Comparison of ENCODE assay signal across 17 cellular contexts in the genomic region with DNA sequence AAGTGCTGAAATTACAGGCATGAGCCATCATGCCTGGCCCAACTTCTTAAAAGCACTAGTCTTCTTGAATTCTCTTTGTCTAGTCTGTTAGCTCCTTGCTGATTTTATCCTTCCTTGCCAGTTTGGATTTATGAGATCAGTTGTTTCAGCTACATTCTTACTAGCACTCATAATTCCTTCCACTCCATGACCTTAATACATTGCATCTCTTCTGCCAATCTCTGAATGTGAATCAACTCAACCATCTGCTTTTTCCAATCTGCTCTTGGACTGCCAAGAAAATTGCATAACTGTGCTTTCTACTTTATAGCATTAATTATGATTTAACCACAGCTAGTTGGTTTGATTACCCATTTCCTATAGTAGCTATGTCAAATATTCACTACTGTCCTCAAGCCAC. TPM values are rescaled to one million over a fixed set of nuclear protein-coding genes. Genes with fewer than 3 reads are reported as not detected.
A peak's percentile ranks its signal among the peaks of the same experiment; 100 is the strongest.
DNase-seq lines count a peak whose midpoint lies in the region; ATAC-seq and TF ChIP-seq lines count a peak whose summit lies in the region.
"Had no signal": no experiment of that assay in that cellular context is flagged by ENCODE, and none has a peak within 500 bp of the region (broad histone marks: within the 10 kb centered on the region; RNA-seq: fewer than 3 reads in every experiment).

No MANE protein-coding gene starts in this region.

- peak overlapping the region in 4 of 5 experiments; percentile 14 to 92 (median 60) for H3K27ac Mint-ChIP-seq in brain
- H3K27ac Mint-ChIP-seq: activated CD8-positive, alpha-beta memory T cell treated with anti-CD3 and anti-CD28 coated beads, Interleukin-2, amount 10 ng/mL, durations not matched to agents 7 days and 5 days; H9; naive thymus-derived CD8-positive, alpha-beta T cell; T-cell had no signal

- peak overlapping the region in 1 of 2 donors; percentile 49 for H3K27ac ChIP-seq in right atrium auricular region
- H3K27ac ChIP-seq: hepatocyte, upper lobe of right lung had no signal

- peaks cover 0 to 6% of the 10 kb centered on the region in 2 donors for H3K9me3 ChIP-seq in right atrium auricular region
- H3K9me3 ChIP-seq: upper lobe of right lung had no signal

- TF ChIP-seq CTCF in right atrium auricular region (IDR thresholded peaks at IDR 0.05) (no peak), brain (conservative IDR thresholded peaks at IDR 0.05) (no peak)

- H3K4me3 ChIP-seq in right atrium auricular region: no peak overlapping the region
- H3K4me3 ChIP-seq: hepatocyte, upper lobe of right lung had no signal

- no peaks in the 10 kb centered on the region for H3K36me3 ChIP-seq in right atrium auricular region
- H3K36me3 ChIP-seq: upper lobe of right lung had no signal

- H3K4me3 Mint-ChIP-seq in brain: peak overlapping the region in 1 of 5 experiments; percentile 1
- H3K4me3 Mint-ChIP-seq: activated CD8-positive, alpha-beta memory T cell treated with anti-CD3 and anti-CD28 coated beads, Interleukin-2, amount 10 ng/mL, durations not matched to agents 7 days and 5 days; H9; naive thymus-derived CD8-positive, alpha-beta T cell; T-cell had no signal

- no peaks in the 10 kb centered on the region for H3K4me1 ChIP-seq in right atrium auricular region
- H3K4me1 ChIP-seq: upper lobe of right lung had no signal

- no peak for DNase-seq in Right ventricle myocardium superior
- no peak for DNase-seq in right atrium auricular region (ENCODE audit: low spot score)
- DNase-seq in left ventricle myocardium superior: no peak
- no peak for DNase-seq in effector CD8-positive, alpha-beta T cell (lab: John Stamatoyannopoulos, UW)
- no peak for DNase-seq in kidney glomerular epithelial cell (lab: John Stamatoyannopoulos, UW)
- DNase-seq: activated CD8-positive, alpha-beta memory T cell treated with anti-CD3 and anti-CD28 coated beads, Interleukin-2, amount 10 ng/mL, durations not matched to agents 7 days and 5 days; H9; naive thymus-derived CD8-positive, alpha-beta T cell; NCI-H1417; T-cell; upper lobe of right lung had no signal

- H3K27me3 ChIP-seq in right atrium auricular region: no peaks in the 10 kb centered on the region
- H3K27me3 ChIP-seq: hepatocyte, upper lobe of right lung had no signal

- H3K36me3 Mint-ChIP-seq in brain: peaks cover 73% of the 10 kb centered on the region

- peaks cover 11% of the 10 kb centered on the region for H3K4me1 Mint-ChIP-seq in brain
- H3K4me1 Mint-ChIP-seq: activated CD8-positive, alpha-beta memory T cell treated with anti-CD3 and anti-CD28 coated beads, Interleukin-2, amount 10 ng/mL, durations not matched to agents 7 days and 5 days; H9; T-cell had no signal

- H3K27me3 Mint-ChIP-seq in brain: peaks cover 3% of the 10 kb centered on the region
- H3K27me3 Mint-ChIP-seq: activated CD8-positive, alpha-beta memory T cell treated with anti-CD3 and anti-CD28 coated beads, Interleukin-2, amount 10 ng/mL, durations not matched to agents 7 days and 5 days; naive thymus-derived CD8-positive, alpha-beta T cell; T-cell had no signal

- intact Hi-C loops in Right ventricle myocardium superior (cut with DNase I): no loop called here
- intact Hi-C loops in left ventricle myocardium superior (cut with micrococcal nuclease): no loop called here

- ATAC-seq in Right ventricle myocardium superior (ENCODE audit: poor library complexity): peak; percentile 82
- peak; percentile 87 for ATAC-seq in left ventricle myocardium superior
- ATAC-seq in HG02678 (IDR thresholded peaks at IDR 0.05; ENCODE audit: unreplicated experiment): no peak
- ATAC-seq in HG03139 (IDR thresholded peaks at IDR 0.05; ENCODE audit: unreplicated experiment): no peak
- ATAC-seq: activated CD8-positive, alpha-beta memory T cell treated with anti-CD3 and anti-CD28 coated beads, Interleukin-2, amount 10 ng/mL, durations not matched to agents 7 days and 5 days; naive thymus-derived CD8-positive, alpha-beta T cell; Panc1; T-cell; upper lobe of right lung had no signal

- peaks cover 19 to 54% (median 32%) of the 10 kb centered on the region in 5 experiments for H3K9me3 Mint-ChIP-seq in brain

RNA-seq across cellular contexts. Expression of gene HEATR5A, which starts 14.9 kb away (rescaled TPM):
- total RNA-seq in Right ventricle myocardium superior (47.8 TPM), right atrium auricular region (10 to 100 TPM; 29.0 to 29.3 TPM), left ventricle myocardium superior (46.8 TPM)
- 6.7 TPM for polyA plus RNA-seq in brain (ENCODE audit: insufficient read depth, low read depth, low replicate concordance)

RNA-seq across cellular contexts. Expression of gene DTD2, which starts 22.0 kb away (rescaled TPM):
- total RNA-seq in Right ventricle myocardium superior (7.0 TPM), right atrium auricular region (10 to 100 TPM; 10.5 to 18.3 TPM), left ventricle myocardium superior (8.4 TPM)
- polyA plus RNA-seq in brain (ENCODE audit: insufficient read depth, low read depth, low replicate concordance): 7.6 TPM

RNA-seq across cellular contexts. Expression of gene GPR33, which starts 52.6 kb away (rescaled TPM):
- total RNA-seq in Right ventricle myocardium superior: not detected
- total RNA-seq in right atrium auricular region: not detected
- not detected for polyA plus RNA-seq in brain (ENCODE audit: insufficient read depth, low read depth, low replicate concordance)
- total RNA-seq in left ventricle myocardium superior: not detected
- total RNA-seq: activated CD8-positive, alpha-beta memory T cell treated with anti-CD3 and anti-CD28 coated beads, Interleukin-2, amount 10 ng/mL, durations not matched to agents 7 days and 5 days; H9; hepatocyte; naive thymus-derived CD8-positive, alpha-beta T cell; renal cortical epithelial cell; T-cell; upper lobe of right lung had no signal
- polyA plus RNA-seq: hepatocyte; naive thymus-derived CD8-positive, alpha-beta T cell had no signal

Comparison
In these comparisons a context has a peak if more than half of its experiments do, and no peak if none do; other contexts are left out.
1. ATAC-seq: peak in Right ventricle myocardium superior (single experiment) and left ventricle myocardium superior (single experiment); none in HG02678 (single experiment) and HG03139 (single experiment).